ENCODE assay signal across 14 cellular contexts in genomic region chr15:91857224-91857585, GRCh38. TPM values are rescaled to one million over a fixed set of nuclear protein-coding genes. Genes with fewer than 3 reads are reported as not detected.
DNase-seq lines count a peak whose midpoint lies in the region; ATAC-seq, FAIRE-seq and TF ChIP-seq lines count a peak whose summit lies in the region.
"Had no signal": no experiment of that assay in that cellular context is flagged by ENCODE, and none has a peak within 500 bp of the region (broad histone marks: within the 10 kb centered on the region; RNA-seq: fewer than 3 reads in every experiment).

No MANE protein-coding gene starts in this region.

- no TSS peak for BruUV-seq in HepG2 (replicated peaks; lab: Mats Ljungman, UMichigan)

- POLR2A ChIA-PET in HepG2 (lab: Yijun Ruan, JAX) = no interaction called here

- H3K4me3 Mint-ChIP-seq in activated naive CD4-positive, alpha-beta T cell treated with anti-CD3 and anti-CD28 coated beads, Interleukin-2, amount 50 U/mL, for 24 hours = peak overlapping the region; percentile 49
- H3K4me3 Mint-ChIP-seq in activated naive CD8-positive, alpha-beta T cell = peak overlapping the region; percentile 60
- H3K4me3 Mint-ChIP-seq in endodermal cell = no peak overlapping the region

- peaks cover 81% of the 10 kb centered on the region for H3K4me1 Mint-ChIP-seq in activated naive CD4-positive, alpha-beta T cell treated with anti-CD3 and anti-CD28 coated beads, Interleukin-2, amount 50 U/mL, for 24 hours
- H3K4me1 Mint-ChIP-seq in activated naive CD8-positive, alpha-beta T cell (ENCODE audit: low read depth) = peaks cover 71% of the 10 kb centered on the region
- H3K4me1 Mint-ChIP-seq in endodermal cell = peaks cover 17% of the 10 kb centered on the region

- CTCF ChIA-PET in HepG2 (lab: Yijun Ruan, JAX; ENCODE audit: low intra/inter-chr PET ratio, low total read pairs) = no interaction called here

- H3K4me2 ChIP-seq in Loucy (ENCODE audit: low read depth, low read length, poor library complexity, severe bottlenecking) (peak overlapping the region; percentile 68), HepG2 (ENCODE audit: low read depth, low read length) (no peak overlapping the region)

- H3K9me3 ChIP-seq in Loucy (ENCODE audit: insufficient read depth, low read depth, low read length) (no peaks in the 10 kb centered on the region), endodermal cell (ENCODE audit: control insufficient read depth, low read length) (no peaks in the 10 kb centered on the region), HepG2 (ENCODE audit: low read length) (no peaks in the 10 kb centered on the region)

- no peak for FAIRE-seq in HepG2 (lab: Jason Lieb, UNC)
- FAIRE-seq: TTC549 had no signal

- peaks cover 26% of the 10 kb centered on the region for H3F3A ChIP-seq in Loucy (ENCODE audit: low read depth)

- no peak for TF ChIP-seq EP300 in HepG2 (IDR thresholded peaks at IDR 0.05; ENCODE audit: low read depth in 2 of 2, low read length in 2 of 2)
- no peak for TF ChIP-seq EP300 in HepG2 (CRISPR knock-in tag; IDR thresholded peaks at IDR 0.05; ENCODE audit: borderline replicate concordance)

- TF ChIP-seq POLR2A in HepG2 (IDR thresholded peaks at IDR 0.05; ENCODE audit: insufficient read depth in 1 of 2, low read depth in 2 of 2, low read length in 2 of 2) = no peak

- DNase-seq in activated naive CD4-positive, alpha-beta T cell treated with anti-CD3 and anti-CD28 coated beads, Interleukin-2, amount 50 U/mL, for 16 hours = no peak
- DNase-seq in stimulated activated CD8-positive, alpha-beta memory T cell treated with anti-CD3 and anti-CD28 coated beads, Interleukin-4, amount 100 ng/mL, for 48 hours = peak; percentile 32
- no peak for DNase-seq in endodermal cell
- DNase-seq in HepG2 (ENCODE audit: low spot score) = no peak
- DNase-seq: HCEC 1CT, mesenchymal stem cell, nucleus accumbens, SHP77 treated with DMSO at 0.1 percent for 48 hours had no signal

- H3K36me3 ChIP-seq in Loucy (ENCODE audit: insufficient read depth, low read length) = no peaks in the 10 kb centered on the region
- no peaks in the 10 kb centered on the region for H3K36me3 ChIP-seq in endodermal cell (ENCODE audit: control insufficient read depth, insufficient read depth, low read length)
- H3K36me3 ChIP-seq in HepG2 (replicated peaks in 1 of 2; ENCODE audit: control insufficient read depth in 1 of 2, insufficient read depth in 2 of 2, low read length in 2 of 2) = no peaks in the 10 kb centered on the region

- TF ChIP-seq CTCF in Loucy (conservative IDR thresholded peaks at IDR 0.05; ENCODE audit: low read length) (no peak), endodermal cell (conservative IDR thresholded peaks at IDR 0.05) (no peak), HepG2 (CRISPR knock-in tag; IDR thresholded peaks at IDR 0.05) (no peak)

- H3K4me1 ChIP-seq in Loucy (ENCODE audit: insufficient read depth, low read length, poor library complexity, severe bottlenecking) (peaks cover 47% of the 10 kb centered on the region), endodermal cell (ENCODE audit: control insufficient read depth, insufficient read depth, low read length) (no peaks in the 10 kb centered on the region), HepG2 (ENCODE audit: insufficient read depth, low read length) (no peaks in the 10 kb centered on the region)

- intact Hi-C loops in HepG2 (cut with micrococcal nuclease; ENCODE audit: unreplicated experiment) = loop anchor here (10.0 kb wide), 1 partner anchor 228 kb away; no protein-coding TSS in a partner anchor

- TF ChIP-seq RAD21 in HepG2 (CRISPR knock-in tag; IDR thresholded peaks at IDR 0.05) = no peak

- H3K9me3 Mint-ChIP-seq in activated naive CD4-positive, alpha-beta T cell treated with anti-CD3 and anti-CD28 coated beads, Interleukin-2, amount 50 U/mL, for 24 hours = no peaks in the 10 kb centered on the region
- H3K9me3 Mint-ChIP-seq in activated naive CD8-positive, alpha-beta T cell (ENCODE audit: low read depth) = no peaks in the 10 kb centered on the region
- no peaks in the 10 kb centered on the region for H3K9me3 Mint-ChIP-seq in endodermal cell

- H3K27ac Mint-ChIP-seq in activated naive CD4-positive, alpha-beta T cell treated with anti-CD3 and anti-CD28 coated beads, Interleukin-2, amount 50 U/mL, for 24 hours = peak overlapping the region; percentile 78
- peak overlapping the region; percentile 78 for H3K27ac Mint-ChIP-seq in activated naive CD8-positive, alpha-beta T cell
- H3K27ac Mint-ChIP-seq in endodermal cell = no peak overlapping the region

- peak overlapping the region; percentile 36 for H3K9ac ChIP-seq in Loucy (ENCODE audit: low read depth, low read length, poor library complexity, severe bottlenecking)
- H3K9ac ChIP-seq in endodermal cell (ENCODE audit: extremely low read depth, low read length, poor library complexity, severe bottlenecking) = no peak overlapping the region
- no peak overlapping the region for H3K9ac ChIP-seq in HepG2 (ENCODE audit: insufficient read depth, low read depth, low read length)

- H3K9me2 ChIP-seq in Loucy (replicated peaks; ENCODE audit: low read depth, low read length) = no peaks in the 10 kb centered on the region

- H2AFZ ChIP-seq in Loucy (ENCODE audit: low read length) = no peak overlapping the region
- no peak overlapping the region for H2AFZ ChIP-seq in HepG2 (ENCODE audit: low read length)

- no peaks in the 10 kb centered on the region for H3K36me3 Mint-ChIP-seq in activated naive CD4-positive, alpha-beta T cell treated with anti-CD3 and anti-CD28 coated beads, Interleukin-2, amount 50 U/mL, for 24 hours
- peaks cover 2% of the 10 kb centered on the region for H3K36me3 Mint-ChIP-seq in activated naive CD8-positive, alpha-beta T cell
- no peaks in the 10 kb centered on the region for H3K36me3 Mint-ChIP-seq in endodermal cell (ENCODE audit: low read depth)

- in situ Hi-C loops in HepG2 (cut with HindIII; ENCODE audit: extremely low pct_ligation_motif_present, low pct_unique_long_range_greater_than_20kb) = loop anchor here (10.0 kb wide), 1 partner anchor 552 kb away; no protein-coding TSS in a partner anchor

- no peak for ATAC-seq in HepG2
- no peak for ATAC-seq in GM19395 (IDR thresholded peaks at IDR 0.05; ENCODE audit: unreplicated experiment)

- H3K79me2 ChIP-seq in Loucy (ENCODE audit: insufficient read depth, low read length) (peaks cover 19% of the 10 kb centered on the region), HepG2 (ENCODE audit: insufficient read depth, low read length) (no peaks in the 10 kb centered on the region)

- H3K27me3 Mint-ChIP-seq in activated naive CD4-positive, alpha-beta T cell treated with anti-CD3 and anti-CD28 coated beads, Interleukin-2, amount 50 U/mL, for 24 hours = no peaks in the 10 kb centered on the region
- H3K27me3 Mint-ChIP-seq in activated naive CD8-positive, alpha-beta T cell = no peaks in the 10 kb centered on the region
- H3K27me3 Mint-ChIP-seq in endodermal cell (ENCODE audit: insufficient read depth) = peaks cover 19% of the 10 kb centered on the region

- peak overlapping the region; percentile 51 for H3K4me3 ChIP-seq in Loucy (ENCODE audit: low read length, poor library complexity, severe bottlenecking)
- no peak overlapping the region for H3K4me3 ChIP-seq in endodermal cell (ENCODE audit: low read length)
- H3K4me3 ChIP-seq in HepG2 (replicated peaks in 1 of 3; ENCODE audit: insufficient read depth in 1 of 3, low read depth in 2 of 3, low read length in 3 of 3) = no peak overlapping the region
- H3K4me3 ChIP-seq: skin epidermis had no signal

- no peak overlapping the region for H3K27ac ChIP-seq in endodermal cell (ENCODE audit: low read depth, low read length)
- H3K27ac ChIP-seq in HepG2 (ENCODE audit: extremely low read length, insufficient read depth, low read length) = no peak overlapping the region

- H3K27me3 ChIP-seq in Loucy (ENCODE audit: insufficient read depth, low read length, poor library complexity, severe bottlenecking) (no peaks in the 10 kb centered on the region), endodermal cell (ENCODE audit: control insufficient read depth, insufficient read depth, low read length, poor library complexity, severe bottlenecking) (peaks cover 17% of the 10 kb centered on the region), HepG2 (ENCODE audit: control insufficient read depth in 1 of 2, insufficient read depth in 2 of 2, low read length in 2 of 2) (peaks cover 4 to 46% of the 10 kb centered on the region in 2 experiments; a peak in 4 of 5 replicates)

- WGBS in endodermal cell (ENCODE audit: insufficient coverage in 1 of 2, insufficient read length in 1 of 2), 2 experiments = 93 to 100% methylated on average over 2 to 3 of the region's 3 CpGs
- 17% methylated on average over 3 of the region's 3 CpGs for WGBS in HepG2 (ENCODE audit: low lambda C conversion rate)

- H4K20me1 ChIP-seq in Loucy (ENCODE audit: insufficient read depth, low read length, poor library complexity, severe bottlenecking) (no peaks in the 10 kb centered on the region), HepG2 (ENCODE audit: insufficient read depth, low read length) (no peaks in the 10 kb centered on the region)

RNA-seq across cellular contexts. Expression of gene SLCO3A1, which starts 3.7 kb away (rescaled TPM):
- total RNA-seq in endodermal cell (10 to 100 TPM in 1 of 2 donors, 1 to 10 TPM in 1; 7.2 to 11.4 TPM), HepG2 (2016; rRNA removed; fragmentation: Illumina TruSeq; extraction: Trizol) (0.02 TPM in 1 of 2 replicates, not detected in the other)
- polyA plus RNA-seq in endodermal cell (2013, experiment 1 of 2) = 14.2 TPM
- polyA plus RNA-seq in endodermal cell (2013, experiment 2 of 2) = 15.4 TPM
- 0.09 and 0.10 TPM in 2 replicates for total RNA-seq in HepG2 (2016; cell fraction: cytosol; rRNA removed; fragmentation: Illumina TruSeq; extraction: Trizol; ENCODE audit: low read depth)
- total RNA-seq in HepG2 (2016; cell fraction: insoluble cytoplasmic fraction; rRNA removed; fragmentation: Illumina TruSeq; extraction: Trizol) = not detected in 2 replicates
- total RNA-seq in HepG2 (2016; cell fraction: membrane; rRNA removed; fragmentation: Illumina TruSeq; extraction: Trizol) = 0.03 TPM in 1 of 2 replicates, not detected in the other
- total RNA-seq in HepG2 (2016; cell fraction: nucleus; rRNA removed; fragmentation: Illumina TruSeq; extraction: Trizol) = not detected in 2 replicates
- not detected in 2 replicates for polyA plus RNA-seq in HepG2 (2011; rRNA removed)
- polyA plus RNA-seq in HepG2 (2011; cell fraction: cytosol; rRNA removed) = not detected in 2 replicates
- polyA plus RNA-seq in HepG2 (2011; cell fraction: nucleus; rRNA removed) = not detected in 2 replicates
- not detected in 2 replicates for polyA plus RNA-seq in HepG2 (2012)
- not detected in 2 replicates for polyA plus RNA-seq in HepG2 (2016; cell fraction: cytosol; fragmentation: Illumina TruSeq; extraction: Trizol; ENCODE audit: low read depth)
- not detected in 2 replicates for polyA plus RNA-seq in HepG2 (2016; cell fraction: insoluble cytoplasmic fraction; fragmentation: Illumina TruSeq; extraction: Trizol; ENCODE audit: low read depth)
- polyA plus RNA-seq in HepG2 (2016; cell fraction: membrane; fragmentation: Illumina TruSeq; extraction: Trizol; ENCODE audit: low read depth) = not detected in 2 replicates
- polyA plus RNA-seq in HepG2 (2016; cell fraction: nucleus; fragmentation: Illumina TruSeq; extraction: Trizol; ENCODE audit: insufficient read depth, low read depth) = not detected in 2 replicates
- polyA minus RNA-seq in HepG2 (2011; rRNA and poly(A)+ RNA removed; ENCODE audit: low replicate concordance) = 97.9 TPM in 1 of 2 replicates, not detected in the other
- polyA minus RNA-seq in HepG2 (2011; cell fraction: cytosol; rRNA and poly(A)+ RNA removed) = not detected in 2 replicates
- polyA minus RNA-seq in HepG2 (2011; cell fraction: nucleus; rRNA and poly(A)+ RNA removed) = not detected in 2 replicates

Comparison
In these comparisons a context has a peak if more than half of its experiments do, and no peak if none do; other contexts are left out.
1. RNA of gene SLCO3A1, which starts 3.7 kb away (total RNA-seq): 7.2 to 11.4 TPM in endodermal cell; 0.02 to 0.10 TPM in HepG2; every median in the first group is over 4 times any median in the second.